In genomic region chr6:79467716-79468115, GRCh38 we compare ENCODE assay signal across 1 cellular context.
TF ChIP-seq lines count a peak whose summit lies in the region.

No MANE protein-coding gene starts in this region.

TF ChIP-seq in GM23338, 12 proteins besides CTCF, POLR2A, EP300 and RAD21 (continued from another document):
- TF ChIP-seq REST (IDR thresholded peaks at IDR 0.05; ENCODE audit: unreplicated experiment): no peak
- no peak for TF ChIP-seq ZNF462 (CRISPR knock-in tag; IDR thresholded peaks at IDR 0.05)
- no peak for TF ChIP-seq CREB1 (CRISPR knock-in tag; IDR thresholded peaks at IDR 0.05; ENCODE audit: low read depth)
TF ChIP-seq in GM23338: peak in this region for 0.
